8 cellular contexts compared by ENCODE assay signal in the genomic region with DNA sequence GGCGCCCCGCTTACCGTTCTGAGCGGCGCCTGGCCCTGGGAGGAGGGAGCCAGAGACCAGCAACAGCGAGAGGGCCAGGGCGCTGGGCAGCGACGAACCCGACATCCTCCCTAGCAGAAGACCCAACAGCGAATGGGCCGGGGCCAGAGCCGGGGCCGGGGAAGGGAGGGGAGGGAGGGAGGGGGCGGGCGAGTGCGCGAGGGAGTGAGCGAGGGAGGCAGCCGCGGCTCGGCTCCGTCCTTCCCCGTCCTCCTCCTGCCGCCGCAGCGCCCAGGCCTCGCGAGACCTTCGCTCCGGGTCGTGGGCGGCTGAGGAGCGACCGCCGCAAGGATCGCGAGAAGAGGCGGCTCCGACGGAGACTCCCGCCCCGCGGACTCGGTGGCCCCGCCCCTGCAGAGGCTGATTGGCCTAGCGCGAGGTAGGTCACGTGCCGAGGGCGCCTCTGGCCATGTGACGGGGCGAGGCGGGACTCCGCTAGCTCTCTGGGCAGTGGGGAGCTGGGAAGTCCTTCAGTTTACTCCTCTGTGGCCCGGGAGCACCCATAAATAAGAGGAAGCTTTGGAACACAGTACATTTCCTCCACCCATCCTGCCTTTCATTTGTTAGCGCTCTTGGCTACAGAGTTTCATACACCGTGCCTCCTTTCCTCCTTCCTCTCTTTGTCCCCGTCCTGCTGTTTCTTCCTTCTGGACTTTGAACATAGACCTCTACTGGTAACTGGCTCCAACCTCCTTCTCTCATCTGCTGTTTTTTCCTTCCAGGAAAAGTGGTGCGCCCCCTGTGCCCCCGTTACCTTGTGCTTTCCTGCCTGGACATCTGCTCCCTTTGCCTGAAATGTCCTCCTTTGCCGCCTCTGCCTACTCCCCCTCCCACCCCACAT. TPM values are rescaled to one million over a fixed set of nuclear protein-coding genes. Genes with fewer than 3 reads are reported as not detected.
A peak's percentile ranks its signal among the peaks of the same experiment; 100 is the strongest.
DNase-seq lines count a peak whose midpoint lies in the region; ATAC-seq lines count a peak whose summit lies in the region.

A gene (minus strand): TSS at position 279 of the 880 bp plus-strand sequence. CDS start 174 bp downstream, at position 105.

- H3K9me3 Mint-ChIP-seq in activated T-helper 1 cell treated with anti-CD3 and anti-CD28 coated beads, Interleukin-12 subunit alpha, Interleukin-12 subunit beta, Interleukin-2, Interleukin-4 antibody, amounts not matched to agents 30 ng/mL and 10 ng/mL and 1 ng/mL, durations not matched to agents 14 hours and 24 hours and 36 hours, result no peaks in the 10 kb centered on the region
- peaks cover 0 to 3% (median 0%) of the 10 kb centered on the region in 11 donors for H3K9me3 Mint-ChIP-seq in naive thymus-derived CD4-positive, alpha-beta T cell
- peaks cover 4 to 7% of the 10 kb centered on the region in 2 donors for H3K9me3 Mint-ChIP-seq in stimulated activated naive B cell treated with anti-CD40 and anti-IgM and Interleukin-4, amounts not matched to agents 10 μg/mL and 1 μg/mL and 100 μg/mL, for 72 hours

- H3K9ac ChIP-seq in Karpas-422 (ENCODE audit: low read length), result peak within 1 kb of the TSS; percentile 83

- peak within 1 kb of the TSS; percentile 80 for H3K4me2 ChIP-seq in Karpas-422 (ENCODE audit: low read depth, low read length, poor library complexity, severe bottlenecking)

- H3K4me1 Mint-ChIP-seq in activated T-helper 1 cell treated with anti-CD3 and anti-CD28 coated beads, Interleukin-12 subunit alpha, Interleukin-12 subunit beta, Interleukin-2, Interleukin-4 antibody, amounts not matched to agents 30 ng/mL and 10 ng/mL and 1 ng/mL, durations not matched to agents 14 hours and 24 hours and 36 hours (ENCODE audit: low read depth), result peaks cover 54% of the 10 kb centered on the region
- peaks cover 33 to 59% (median 49%) of the 10 kb centered on the region in 7 donors for H3K4me1 Mint-ChIP-seq in naive thymus-derived CD4-positive, alpha-beta T cell
- peaks cover 24 to 56% of the 10 kb centered on the region in 2 donors for H3K4me1 Mint-ChIP-seq in stimulated activated naive B cell treated with anti-CD40 and anti-IgM and Interleukin-4, amounts not matched to agents 10 μg/mL and 1 μg/mL and 100 μg/mL, for 72 hours

- DNase-seq in DMS79 treated with DMSO at 0.1 percent for 48 hours (lab: John Stamatoyannopoulos, UW) (peak; percentile 65), Karpas-422 (peak; percentile 98), RKO (ENCODE audit: low spot score) (peak; percentile 96), fibroblast of gingiva (ENCODE audit: low read depth) (peak; percentile 98)
- peak; percentile 99 for DNase-seq in activated T-helper 1 cell treated with anti-CD3 and anti-CD28 coated beads, Interleukin-12 subunit alpha, Interleukin-12 subunit beta, Interleukin-2, Interleukin-4 antibody, amounts not matched to agents 30 ng/mL and 10 ng/mL and 1 ng/mL, durations not matched to agents 14 hours and 24 hours and 36 hours (ENCODE audit: low spot score)
- DNase-seq in naive thymus-derived CD4-positive, alpha-beta T cell, result peak; percentile 96 to 99 (median 97)
- peak; percentile 99 for DNase-seq in stimulated activated naive B cell treated with anti-CD40 and anti-IgM and Interleukin-4, amounts not matched to agents 10 μg/mL and 1 μg/mL and 100 μg/mL, for 72 hours

- H3K27ac Mint-ChIP-seq in activated T-helper 1 cell treated with anti-CD3 and anti-CD28 coated beads, Interleukin-12 subunit alpha, Interleukin-12 subunit beta, Interleukin-2, Interleukin-4 antibody, amounts not matched to agents 30 ng/mL and 10 ng/mL and 1 ng/mL, durations not matched to agents 14 hours and 24 hours and 36 hours, result peak within 1 kb of the TSS; percentile 74
- H3K27ac Mint-ChIP-seq in naive thymus-derived CD4-positive, alpha-beta T cell, result peak within 1 kb of the TSS; percentile 71 to 96 (median 85)
- H3K27ac Mint-ChIP-seq in stimulated activated naive B cell treated with anti-CD40 and anti-IgM and Interleukin-4, amounts not matched to agents 10 μg/mL and 1 μg/mL and 100 μg/mL, for 72 hours, result peak within 1 kb of the TSS; percentile 77

- 0 out of 2 replicates have a peak within 1 kb of the TSS, but pooled peaks have one; percentile 30 for H2AFZ ChIP-seq in Karpas-422 (ENCODE audit: low read length)

- peak within 1 kb of the TSS; percentile 86 for H3K4me3 ChIP-seq in Karpas-422 (ENCODE audit: low read length)
- H3K4me3 ChIP-seq in naive thymus-derived CD4-positive, alpha-beta T cell (ENCODE audit: low read length), result peak within 1 kb of the TSS; percentile 73

- H3K4me3 Mint-ChIP-seq in activated T-helper 1 cell treated with anti-CD3 and anti-CD28 coated beads, Interleukin-12 subunit alpha, Interleukin-12 subunit beta, Interleukin-2, Interleukin-4 antibody, amounts not matched to agents 30 ng/mL and 10 ng/mL and 1 ng/mL, durations not matched to agents 14 hours and 24 hours and 36 hours, result peak within 1 kb of the TSS; percentile 89
- peak within 1 kb of the TSS; percentile 79 to 97 (median 90) for H3K4me3 Mint-ChIP-seq in naive thymus-derived CD4-positive, alpha-beta T cell
- peak within 1 kb of the TSS; percentile 87 to 89 for H3K4me3 Mint-ChIP-seq in stimulated activated naive B cell treated with anti-CD40 and anti-IgM and Interleukin-4, amounts not matched to agents 10 μg/mL and 1 μg/mL and 100 μg/mL, for 72 hours

- peak; percentile 88 for ATAC-seq in GM21825 (IDR thresholded peaks at IDR 0.05; ENCODE audit: unreplicated experiment)
- peak; percentile 95 for ATAC-seq in naive thymus-derived CD4-positive, alpha-beta T cell
- peak; percentile 89 to 94 for ATAC-seq in stimulated activated naive B cell treated with anti-CD40 and anti-IgM and Interleukin-4, amounts not matched to agents 10 μg/mL and 1 μg/mL and 100 μg/mL, for 72 hours (replicated peaks)

- no peaks in the 10 kb centered on the region for H3K9me2 ChIP-seq in Karpas-422 (replicated peaks; ENCODE audit: insufficient read depth, low read length)

- H3K36me3 ChIP-seq in Karpas-422 (ENCODE audit: insufficient read depth, low read length), result no peaks in the 10 kb centered on the region
- H3K36me3 ChIP-seq in naive thymus-derived CD4-positive, alpha-beta T cell (ENCODE audit: control insufficient read depth in 2 of 3, insufficient read depth in 3 of 3, low read length in 3 of 3), result no peaks in the 10 kb centered on the region

- intact Hi-C loops in activated T-helper 1 cell treated with anti-CD3 and anti-CD28 coated beads, Interleukin-12 subunit alpha, Interleukin-12 subunit beta, Interleukin-2, Interleukin-4 antibody, amounts not matched to agents 30 ng/mL and 10 ng/mL and 1 ng/mL, durations not matched to agents 14 hours and 24 hours and 36 hours (cut with micrococcal nuclease), result loop anchor here (2.0 to 10.0 kb wide), 6 partner anchors 47 to 947 kb away; a partner anchor contains a TSS
- intact Hi-C loops in naive thymus-derived CD4-positive, alpha-beta T cell (cut with micrococcal nuclease), result loop anchor here (2.0 to 10.0 kb wide), 5 partner anchors 361 to 1819 kb away; a partner anchor contains a TSS

- no peaks in the 10 kb centered on the region for H3K9me3 ChIP-seq in Karpas-422 (ENCODE audit: low read length)
- no peaks in the 10 kb centered on the region for H3K9me3 ChIP-seq in naive thymus-derived CD4-positive, alpha-beta T cell (ENCODE audit: control insufficient read depth in 2 of 3, low read length in 3 of 3)

- H3K4me1 ChIP-seq in Karpas-422 (ENCODE audit: low read length), result peaks cover 45% of the 10 kb centered on the region
- peaks cover 16 to 26% of the 10 kb centered on the region in 2 donors for H3K4me1 ChIP-seq in naive thymus-derived CD4-positive, alpha-beta T cell (ENCODE audit: control insufficient read depth in 2 of 2, insufficient read depth in 2 of 2, low read length in 2 of 2)

- POLR2A ChIA-PET in naive thymus-derived CD4-positive, alpha-beta T cell (lab: Charles Lee), result interaction anchor here (0.6 to 1.2 kb wide), 3 partner anchors 16 to 73 kb away, joined by 3 to 4 read pairs (median 3); no protein-coding TSS in a partner anchor

- peaks cover 43% of the 10 kb centered on the region for H3K79me2 ChIP-seq in Karpas-422 (ENCODE audit: low read length)

- peaks cover 10% of the 10 kb centered on the region for H3K27me3 Mint-ChIP-seq in activated T-helper 1 cell treated with anti-CD3 and anti-CD28 coated beads, Interleukin-12 subunit alpha, Interleukin-12 subunit beta, Interleukin-2, Interleukin-4 antibody, amounts not matched to agents 30 ng/mL and 10 ng/mL and 1 ng/mL, durations not matched to agents 14 hours and 24 hours and 36 hours (ENCODE audit: insufficient read depth)
- peaks cover 5 to 25% (median 8%) of the 10 kb centered on the region in 5 donors for H3K27me3 Mint-ChIP-seq in naive thymus-derived CD4-positive, alpha-beta T cell
- H3K27me3 Mint-ChIP-seq in stimulated activated naive B cell treated with anti-CD40 and anti-IgM and Interleukin-4, amounts not matched to agents 10 μg/mL and 1 μg/mL and 100 μg/mL, for 72 hours, result peaks cover 8 to 11% of the 10 kb centered on the region in 2 donors

- no peaks in the 10 kb centered on the region for H3K27me3 ChIP-seq in Karpas-422 (ENCODE audit: low read length)
- no peaks in the 10 kb centered on the region for H3K27me3 ChIP-seq in naive thymus-derived CD4-positive, alpha-beta T cell (ENCODE audit: control insufficient read depth in 2 of 2, insufficient read depth in 2 of 2, low read length in 2 of 2)

- no peaks in the 10 kb centered on the region for H3K36me3 Mint-ChIP-seq in activated T-helper 1 cell treated with anti-CD3 and anti-CD28 coated beads, Interleukin-12 subunit alpha, Interleukin-12 subunit beta, Interleukin-2, Interleukin-4 antibody, amounts not matched to agents 30 ng/mL and 10 ng/mL and 1 ng/mL, durations not matched to agents 14 hours and 24 hours and 36 hours (ENCODE audit: low read depth)
- peaks cover 0 to 2% (median 0%) of the 10 kb centered on the region in 5 donors for H3K36me3 Mint-ChIP-seq in naive thymus-derived CD4-positive, alpha-beta T cell
- H3K36me3 Mint-ChIP-seq in stimulated activated naive B cell treated with anti-CD40 and anti-IgM and Interleukin-4, amounts not matched to agents 10 μg/mL and 1 μg/mL and 100 μg/mL, for 72 hours, result peaks cover 0 to under 1% of the 10 kb centered on the region in 2 donors

- H4K20me1 ChIP-seq in Karpas-422 (ENCODE audit: insufficient read depth, low read depth, low read length), result peaks cover 37% of the 10 kb centered on the region; the same call in 1 of the 2 replicates

- no peak within 1 kb of the TSS for H3K27ac ChIP-seq in Karpas-422 (ENCODE audit: low read length)
- peak within 1 kb of the TSS; percentile 74 for H3K27ac ChIP-seq in naive thymus-derived CD4-positive, alpha-beta T cell (ENCODE audit: low read depth, low read length)

- CTCF ChIA-PET in naive thymus-derived CD4-positive, alpha-beta T cell (lab: Charles Lee), result no interaction called here

RNA-seq across cellular contexts. Expression of the gene that starts here (rescaled TPM):
- 40.4 and 53.6 TPM in 2 replicates for total RNA-seq in Karpas-422 (2014; rRNA removed; shearing (Covaris generic); ENCODE audit: low replicate concordance)
- 91.1 and 91.2 TPM in 2 replicates for total RNA-seq in activated T-helper 1 cell treated with anti-CD3 and anti-CD28 coated beads, Interleukin-12 subunit alpha, Interleukin-12 subunit beta, Interleukin-2, Interleukin-4 antibody, amounts not matched to agents 30 ng/mL and 10 ng/mL and 1 ng/mL, durations not matched to agents 14 hours and 24 hours and 36 hours
- total RNA-seq in naive thymus-derived CD4-positive, alpha-beta T cell, result 10 to 100 TPM; 26.8 to 48.2 (median 42.6) TPM
- 10 to 100 TPM; 35.3 to 51.9 TPM for polyA plus RNA-seq in naive thymus-derived CD4-positive, alpha-beta T cell
